1 cellular context compared by ENCODE assay signal in genomic region chr17:33481652-33482051, GRCh38.
TF ChIP-seq lines count a peak whose summit lies in the region.

No MANE protein-coding gene starts in this region.

TF ChIP-seq in K562, 482 proteins besides CTCF, POLR2A, EP300 and RAD21 (continued from another document and continues in another):
- TF ChIP-seq MTF1 (CRISPR knock-in tag; IDR thresholded peaks at IDR 0.05; ENCODE audit: borderline replicate concordance) (no peak), MCM7 (IDR thresholded peaks at IDR 0.05) (no peak), PYGO2 (tag; IDR thresholded peaks at IDR 0.05) (no peak), MITF (IDR thresholded peaks at IDR 0.05) (no peak), TRIM24 (IDR thresholded peaks at IDR 0.05) (peak; percentile 25 to 28; a peak in 1 of 4 replicates), LCOR (CRISPR knock-in tag; IDR thresholded peaks at IDR 0.05) (no peak), BCOR (IDR thresholded peaks at IDR 0.05) (peak; percentile 27; the same call in 1 of the 2 replicates), YBX1 (IDR thresholded peaks at IDR 0.05) (no peak), FOXO4 (CRISPR knock-in tag; IDR thresholded peaks at IDR 0.05) (no peak), HMGXB4 (CRISPR knock-in tag; IDR thresholded peaks at IDR 0.05) (no peak), HDAC1 (IDR thresholded peaks at IDR 0.05) (peak in 1 of 2 experiments; percentile 55; a peak in 2 of 4 replicates), JUND (IDR thresholded peaks at IDR 0.05; ENCODE audit: borderline replicate concordance, low read depth, low read length) (no peak), JUND (tag; IDR thresholded peaks at IDR 0.05; ENCODE audit: borderline replicate concordance, low read depth, low read length) (no peak), PTTG1 (tag; IDR thresholded peaks at IDR 0.05; ENCODE audit: low read depth) (no peak), ZNF23 (CRISPR knock-in tag; IDR thresholded peaks at IDR 0.05) (no peak), ZNF76 (CRISPR knock-in tag; IDR thresholded peaks at IDR 0.05; ENCODE audit: borderline replicate concordance) (no peak), HDAC3 (IDR thresholded peaks at IDR 0.05; ENCODE audit: borderline replicate concordance, partially characterized antibody) (no peak), ZNF134 (CRISPR knock-in tag; conservative IDR thresholded peaks at IDR 0.05) (no peak), ZNF551 (CRISPR knock-in tag; IDR thresholded peaks at IDR 0.05) (no peak), TRIM28 (IDR thresholded peaks at IDR 0.05) (no peak), PTRF (tag; IDR thresholded peaks at IDR 0.05) (no peak), TEAD4 (IDR thresholded peaks at IDR 0.05; ENCODE audit: low read length) (peak; percentile 75), TEAD4 (CRISPR knock-in tag; IDR thresholded peaks at IDR 0.05; ENCODE audit: borderline replicate concordance) (no peak), ZNF197 (CRISPR knock-in tag; IDR thresholded peaks at IDR 0.05; ENCODE audit: low read depth) (no peak), ZNF217 (CRISPR knock-in tag; IDR thresholded peaks at IDR 0.05) (no peak), MTA2 (IDR thresholded peaks at IDR 0.05; ENCODE audit: low read depth) (peak; percentile 87), ZNF263 (CRISPR knock-in tag; IDR thresholded peaks at IDR 0.05; ENCODE audit: borderline replicate concordance) (no peak), ZNF589 (CRISPR knock-in tag; IDR thresholded peaks at IDR 0.05; ENCODE audit: low read depth) (no peak), ELF1 (tag; IDR thresholded peaks at IDR 0.05) (no peak), ID3 (CRISPR knock-in tag; IDR thresholded peaks at IDR 0.05) (no peak), ID3 (tag; IDR thresholded peaks at IDR 0.05) (no peak), MIER1 (IDR thresholded peaks at IDR 0.05; ENCODE audit: low read depth) (0 out of 2 replicates have a peak, but pooled peaks have one; percentile 40), BDP1 (IDR thresholded peaks at IDR 0.05; ENCODE audit: insufficient read depth, insufficient read length) (no peak), HES1 (IDR thresholded peaks at IDR 0.05; ENCODE audit: low read depth) (peak; percentile 56; the same call in 1 of the 2 replicates), ARID2 (IDR thresholded peaks at IDR 0.05) (no peak), CBX3 (IDR thresholded peaks at IDR 0.05; ENCODE audit: borderline replicate concordance in 1 of 2, low read length in 2 of 2) (peak in 1 of 2 experiments; percentile 22; a peak in 1 of 3 replicates), ZFP30 (CRISPR knock-in tag; IDR thresholded peaks at IDR 0.05; ENCODE audit: borderline replicate concordance) (no peak), ZNF507 (tag; conservative IDR thresholded peaks at IDR 0.05) (no peak)
- TF ChIP-seq, protein P1, sequence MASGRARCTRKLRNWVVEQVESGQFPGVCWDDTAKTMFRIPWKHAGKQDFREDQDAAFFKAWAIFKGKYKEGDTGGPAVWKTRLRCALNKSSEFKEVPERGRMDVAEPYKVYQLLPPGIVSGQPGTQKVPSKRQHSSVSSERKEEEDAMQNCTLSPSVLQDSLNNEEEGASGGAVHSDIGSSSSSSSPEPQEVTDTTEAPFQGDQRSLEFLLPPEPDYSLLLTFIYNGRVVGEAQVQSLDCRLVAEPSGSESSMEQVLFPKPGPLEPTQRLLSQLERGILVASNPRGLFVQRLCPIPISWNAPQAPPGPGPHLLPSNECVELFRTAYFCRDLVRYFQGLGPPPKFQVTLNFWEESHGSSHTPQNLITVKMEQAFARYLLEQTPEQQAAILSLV (tag; IDR thresholded peaks at IDR 0.05) = no peak
- TF ChIP-seq, protein P2, sequence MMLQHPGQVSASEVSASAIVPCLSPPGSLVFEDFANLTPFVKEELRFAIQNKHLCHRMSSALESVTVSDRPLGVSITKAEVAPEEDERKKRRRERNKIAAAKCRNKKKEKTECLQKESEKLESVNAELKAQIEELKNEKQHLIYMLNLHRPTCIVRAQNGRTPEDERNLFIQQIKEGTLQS (IDR thresholded peaks at IDR 0.05) = no peak
- TF ChIP-seq, protein P2 (CRISPR knock-in tag; conservative IDR thresholded peaks at IDR 0.05) = no peak
- TF ChIP-seq, protein P3, sequence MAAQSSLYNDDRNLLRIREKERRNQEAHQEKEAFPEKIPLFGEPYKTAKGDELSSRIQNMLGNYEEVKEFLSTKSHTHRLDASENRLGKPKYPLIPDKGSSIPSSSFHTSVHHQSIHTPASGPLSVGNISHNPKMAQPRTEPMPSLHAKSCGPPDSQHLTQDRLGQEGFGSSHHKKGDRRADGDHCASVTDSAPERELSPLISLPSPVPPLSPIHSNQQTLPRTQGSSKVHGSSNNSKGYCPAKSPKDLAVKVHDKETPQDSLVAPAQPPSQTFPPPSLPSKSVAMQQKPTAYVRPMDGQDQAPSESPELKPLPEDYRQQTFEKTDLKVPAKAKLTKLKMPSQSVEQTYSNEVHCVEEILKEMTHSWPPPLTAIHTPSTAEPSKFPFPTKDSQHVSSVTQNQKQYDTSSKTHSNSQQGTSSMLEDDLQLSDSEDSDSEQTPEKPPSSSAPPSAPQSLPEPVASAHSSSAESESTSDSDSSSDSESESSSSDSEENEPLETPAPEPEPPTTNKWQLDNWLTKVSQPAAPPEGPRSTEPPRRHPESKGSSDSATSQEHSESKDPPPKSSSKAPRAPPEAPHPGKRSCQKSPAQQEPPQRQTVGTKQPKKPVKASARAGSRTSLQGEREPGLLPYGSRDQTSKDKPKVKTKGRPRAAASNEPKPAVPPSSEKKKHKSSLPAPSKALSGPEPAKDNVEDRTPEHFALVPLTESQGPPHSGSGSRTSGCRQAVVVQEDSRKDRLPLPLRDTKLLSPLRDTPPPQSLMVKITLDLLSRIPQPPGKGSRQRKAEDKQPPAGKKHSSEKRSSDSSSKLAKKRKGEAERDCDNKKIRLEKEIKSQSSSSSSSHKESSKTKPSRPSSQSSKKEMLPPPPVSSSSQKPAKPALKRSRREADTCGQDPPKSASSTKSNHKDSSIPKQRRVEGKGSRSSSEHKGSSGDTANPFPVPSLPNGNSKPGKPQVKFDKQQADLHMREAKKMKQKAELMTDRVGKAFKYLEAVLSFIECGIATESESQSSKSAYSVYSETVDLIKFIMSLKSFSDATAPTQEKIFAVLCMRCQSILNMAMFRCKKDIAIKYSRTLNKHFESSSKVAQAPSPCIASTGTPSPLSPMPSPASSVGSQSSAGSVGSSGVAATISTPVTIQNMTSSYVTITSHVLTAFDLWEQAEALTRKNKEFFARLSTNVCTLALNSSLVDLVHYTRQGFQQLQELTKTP (IDR thresholded peaks at IDR 0.05; ENCODE audit: low read depth in 1 of 2, partially characterized antibody in 2 of 2) = no peak
- TF ChIP-seq, protein P4, sequence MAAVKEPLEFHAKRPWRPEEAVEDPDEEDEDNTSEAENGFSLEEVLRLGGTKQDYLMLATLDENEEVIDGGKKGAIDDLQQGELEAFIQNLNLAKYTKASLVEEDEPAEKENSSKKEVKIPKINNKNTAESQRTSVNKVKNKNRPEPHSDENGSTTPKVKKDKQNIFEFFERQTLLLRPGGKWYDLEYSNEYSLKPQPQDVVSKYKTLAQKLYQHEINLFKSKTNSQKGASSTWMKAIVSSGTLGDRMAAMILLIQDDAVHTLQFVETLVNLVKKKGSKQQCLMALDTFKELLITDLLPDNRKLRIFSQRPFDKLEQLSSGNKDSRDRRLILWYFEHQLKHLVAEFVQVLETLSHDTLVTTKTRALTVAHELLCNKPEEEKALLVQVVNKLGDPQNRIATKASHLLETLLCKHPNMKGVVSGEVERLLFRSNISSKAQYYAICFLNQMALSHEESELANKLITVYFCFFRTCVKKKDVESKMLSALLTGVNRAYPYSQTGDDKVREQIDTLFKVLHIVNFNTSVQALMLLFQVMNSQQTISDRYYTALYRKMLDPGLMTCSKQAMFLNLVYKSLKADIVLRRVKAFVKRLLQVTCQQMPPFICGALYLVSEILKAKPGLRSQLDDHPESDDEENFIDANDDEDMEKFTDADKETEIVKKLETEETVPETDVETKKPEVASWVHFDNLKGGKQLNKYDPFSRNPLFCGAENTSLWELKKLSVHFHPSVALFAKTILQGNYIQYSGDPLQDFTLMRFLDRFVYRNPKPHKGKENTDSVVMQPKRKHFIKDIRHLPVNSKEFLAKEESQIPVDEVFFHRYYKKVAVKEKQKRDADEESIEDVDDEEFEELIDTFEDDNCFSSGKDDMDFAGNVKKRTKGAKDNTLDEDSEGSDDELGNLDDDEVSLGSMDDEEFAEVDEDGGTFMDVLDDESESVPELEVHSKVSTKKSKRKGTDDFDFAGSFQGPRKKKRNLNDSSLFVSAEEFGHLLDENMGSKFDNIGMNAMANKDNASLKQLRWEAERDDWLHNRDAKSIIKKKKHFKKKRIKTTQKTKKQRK (IDR thresholded peaks at IDR 0.05; ENCODE audit: borderline replicate concordance, low read depth, low read length) = no peak
- TF ChIP-seq, protein P5, sequence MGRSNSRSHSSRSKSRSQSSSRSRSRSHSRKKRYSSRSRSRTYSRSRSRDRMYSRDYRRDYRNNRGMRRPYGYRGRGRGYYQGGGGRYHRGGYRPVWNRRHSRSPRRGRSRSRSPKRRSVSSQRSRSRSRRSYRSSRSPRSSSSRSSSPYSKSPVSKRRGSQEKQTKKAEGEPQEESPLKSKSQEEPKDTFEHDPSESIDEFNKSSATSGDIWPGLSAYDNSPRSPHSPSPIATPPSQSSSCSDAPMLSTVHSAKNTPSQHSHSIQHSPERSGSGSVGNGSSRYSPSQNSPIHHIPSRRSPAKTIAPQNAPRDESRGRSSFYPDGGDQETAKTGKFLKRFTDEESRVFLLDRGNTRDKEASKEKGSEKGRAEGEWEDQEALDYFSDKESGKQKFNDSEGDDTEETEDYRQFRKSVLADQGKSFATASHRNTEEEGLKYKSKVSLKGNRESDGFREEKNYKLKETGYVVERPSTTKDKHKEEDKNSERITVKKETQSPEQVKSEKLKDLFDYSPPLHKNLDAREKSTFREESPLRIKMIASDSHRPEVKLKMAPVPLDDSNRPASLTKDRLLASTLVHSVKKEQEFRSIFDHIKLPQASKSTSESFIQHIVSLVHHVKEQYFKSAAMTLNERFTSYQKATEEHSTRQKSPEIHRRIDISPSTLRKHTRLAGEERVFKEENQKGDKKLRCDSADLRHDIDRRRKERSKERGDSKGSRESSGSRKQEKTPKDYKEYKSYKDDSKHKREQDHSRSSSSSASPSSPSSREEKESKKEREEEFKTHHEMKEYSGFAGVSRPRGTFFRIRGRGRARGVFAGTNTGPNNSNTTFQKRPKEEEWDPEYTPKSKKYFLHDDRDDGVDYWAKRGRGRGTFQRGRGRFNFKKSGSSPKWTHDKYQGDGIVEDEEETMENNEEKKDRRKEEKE (IDR thresholded peaks at IDR 0.05; ENCODE audit: borderline replicate concordance in 1 of 2, control insufficient read depth in 1 of 2, low read depth in 2 of 2, low read length in 1 of 2) = no peak
- TF ChIP-seq, protein P6, sequence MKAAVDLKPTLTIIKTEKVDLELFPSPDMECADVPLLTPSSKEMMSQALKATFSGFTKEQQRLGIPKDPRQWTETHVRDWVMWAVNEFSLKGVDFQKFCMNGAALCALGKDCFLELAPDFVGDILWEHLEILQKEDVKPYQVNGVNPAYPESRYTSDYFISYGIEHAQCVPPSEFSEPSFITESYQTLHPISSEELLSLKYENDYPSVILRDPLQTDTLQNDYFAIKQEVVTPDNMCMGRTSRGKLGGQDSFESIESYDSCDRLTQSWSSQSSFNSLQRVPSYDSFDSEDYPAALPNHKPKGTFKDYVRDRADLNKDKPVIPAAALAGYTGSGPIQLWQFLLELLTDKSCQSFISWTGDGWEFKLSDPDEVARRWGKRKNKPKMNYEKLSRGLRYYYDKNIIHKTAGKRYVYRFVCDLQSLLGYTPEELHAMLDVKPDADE (conservative IDR thresholded peaks at IDR 0.05; ENCODE audit: control insufficient read depth, low read depth, low read length) = no peak
